1 cellular context compared by ENCODE assay signal in genomic region chr18:9630444-9630843, GRCh38.
TF ChIP-seq lines count a peak whose summit lies in the region.

No MANE protein-coding gene starts in this region.

TF ChIP-seq in K562, 482 proteins besides CTCF, POLR2A, EP300 and RAD21 (continued from another document):
- TF ChIP-seq, protein P1, sequence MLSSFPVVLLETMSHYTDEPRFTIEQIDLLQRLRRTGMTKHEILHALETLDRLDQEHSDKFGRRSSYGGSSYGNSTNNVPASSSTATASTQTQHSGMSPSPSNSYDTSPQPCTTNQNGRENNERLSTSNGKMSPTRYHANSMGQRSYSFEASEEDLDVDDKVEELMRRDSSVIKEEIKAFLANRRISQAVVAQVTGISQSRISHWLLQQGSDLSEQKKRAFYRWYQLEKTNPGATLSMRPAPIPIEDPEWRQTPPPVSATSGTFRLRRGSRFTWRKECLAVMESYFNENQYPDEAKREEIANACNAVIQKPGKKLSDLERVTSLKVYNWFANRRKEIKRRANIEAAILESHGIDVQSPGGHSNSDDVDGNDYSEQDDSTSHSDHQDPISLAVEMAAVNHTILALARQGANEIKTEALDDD (IDR thresholded peaks at IDR 0.05), result peak; percentile 75
- TF ChIP-seq, protein P2, sequence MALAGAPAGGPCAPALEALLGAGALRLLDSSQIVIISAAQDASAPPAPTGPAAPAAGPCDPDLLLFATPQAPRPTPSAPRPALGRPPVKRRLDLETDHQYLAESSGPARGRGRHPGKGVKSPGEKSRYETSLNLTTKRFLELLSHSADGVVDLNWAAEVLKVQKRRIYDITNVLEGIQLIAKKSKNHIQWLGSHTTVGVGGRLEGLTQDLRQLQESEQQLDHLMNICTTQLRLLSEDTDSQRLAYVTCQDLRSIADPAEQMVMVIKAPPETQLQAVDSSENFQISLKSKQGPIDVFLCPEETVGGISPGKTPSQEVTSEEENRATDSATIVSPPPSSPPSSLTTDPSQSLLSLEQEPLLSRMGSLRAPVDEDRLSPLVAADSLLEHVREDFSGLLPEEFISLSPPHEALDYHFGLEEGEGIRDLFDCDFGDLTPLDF (CRISPR knock-in tag; IDR thresholded peaks at IDR 0.05), result no peak
